Comparison of ENCODE assay signal across 15 cellular contexts in the genomic region with DNA sequence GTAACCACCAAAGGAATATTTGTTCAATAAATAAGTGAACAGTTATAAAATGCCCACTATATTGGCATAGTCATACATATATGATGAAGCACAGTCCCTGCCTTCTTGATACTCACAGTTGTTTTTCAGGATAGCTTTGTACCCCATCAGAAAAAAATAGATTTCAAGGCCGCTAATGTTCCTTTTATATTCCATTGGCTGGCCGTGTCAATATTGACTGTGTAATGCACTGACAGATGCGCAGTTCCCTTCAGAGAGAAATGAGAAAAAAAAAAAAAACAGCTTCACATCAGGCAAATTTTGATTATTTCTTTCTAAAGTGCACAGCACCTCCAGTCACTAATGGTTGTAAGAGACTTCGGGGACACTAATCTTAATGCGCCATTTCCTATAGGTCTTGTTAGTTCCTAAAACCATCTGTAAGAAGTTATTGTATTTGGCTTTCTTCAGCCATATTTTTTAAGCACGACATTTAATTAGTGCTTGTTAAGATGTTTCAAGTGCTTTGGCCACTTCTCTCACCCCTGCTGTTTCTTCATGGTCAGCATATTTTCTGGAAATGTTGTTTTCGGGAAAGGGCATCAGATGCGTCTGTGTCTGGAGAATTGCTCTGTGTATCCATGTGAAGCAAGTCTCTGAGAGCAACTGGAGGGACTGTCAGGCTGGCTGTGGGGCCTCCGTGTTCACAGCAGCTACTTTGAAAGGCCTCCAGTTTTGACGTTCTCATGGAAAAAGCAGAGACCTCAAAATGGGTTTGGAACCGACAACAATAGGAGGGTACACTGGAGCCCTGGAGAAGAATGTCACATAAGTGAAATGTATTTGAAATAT.
DNase-seq lines count a peak whose midpoint lies in the region; ATAC-seq, FAIRE-seq and TF ChIP-seq lines count a peak whose summit lies in the region.
"Had no signal": no experiment of that assay in that cellular context is flagged by ENCODE, and none has a peak within 500 bp of the region (broad histone marks: within the 10 kb centered on the region; RNA-seq: fewer than 3 reads in every experiment).

No MANE protein-coding gene starts in this region.

- H3K4me2 ChIP-seq in HepG2 (ENCODE audit: low read depth, low read length), result no peak overlapping the region

- no peak overlapping the region for H3K4me3 ChIP-seq in HepG2 (replicated peaks in 1 of 3; ENCODE audit: insufficient read depth in 1 of 3, low read depth in 2 of 3, low read length in 3 of 3)
- H3K4me3 ChIP-seq in right lobe of liver, result no peak overlapping the region

- H3K27ac ChIP-seq in HepG2 (ENCODE audit: extremely low read length, insufficient read depth, low read length) (no peak overlapping the region), right lobe of liver (no peak overlapping the region)

- no peak for TF ChIP-seq EP300 in HepG2 (IDR thresholded peaks at IDR 0.05; ENCODE audit: low read depth in 2 of 2, low read length in 2 of 2)
- TF ChIP-seq EP300 in HepG2 (CRISPR knock-in tag; IDR thresholded peaks at IDR 0.05; ENCODE audit: borderline replicate concordance), result no peak

- H3K79me2 ChIP-seq in HepG2 (ENCODE audit: insufficient read depth, low read length), result no peaks in the 10 kb centered on the region

- H3K9me3 ChIP-seq in HepG2 (ENCODE audit: low read length) (no peaks in the 10 kb centered on the region), right lobe of liver (no peaks in the 10 kb centered on the region)

- CTCF ChIA-PET in HepG2 (lab: Yijun Ruan, JAX; ENCODE audit: low intra/inter-chr PET ratio, low total read pairs), result no interaction called here

- WGBS in HepG2 (ENCODE audit: low lambda C conversion rate), result 14% methylated on average over 11 of the region's 11 CpGs
- WGBS in right lobe of liver (ENCODE audit: insufficient coverage, low coverage, low lambda C conversion rate, missing lambda C conversion rate), result 75% methylated on average over 11 of the region's 11 CpGs

- intact Hi-C loops in HepG2 (cut with micrococcal nuclease; ENCODE audit: unreplicated experiment), result no loop called here
- intact Hi-C loops in right lobe of liver (cut with DNase I), result no loop called here

- no peaks in the 10 kb centered on the region for H3K36me3 ChIP-seq in HepG2 (replicated peaks in 1 of 2; ENCODE audit: control insufficient read depth in 1 of 2, insufficient read depth in 2 of 2, low read length in 2 of 2)
- no peaks in the 10 kb centered on the region for H3K36me3 ChIP-seq in right lobe of liver

- H3K4me1 ChIP-seq in HepG2 (ENCODE audit: insufficient read depth, low read length) (no peaks in the 10 kb centered on the region), right lobe of liver (no peaks in the 10 kb centered on the region)

- POLR2A ChIA-PET in HepG2 (lab: Yijun Ruan, JAX), result no interaction called here

- in situ Hi-C loops in HepG2 (cut with HindIII; ENCODE audit: extremely low pct_ligation_motif_present, low pct_unique_long_range_greater_than_20kb), result no loop called here

- no peaks in the 10 kb centered on the region for H4K20me1 ChIP-seq in HepG2 (ENCODE audit: insufficient read depth, low read length)

- no peak for TF ChIP-seq RAD21 in HepG2 (CRISPR knock-in tag; IDR thresholded peaks at IDR 0.05)

- TF ChIP-seq POLR2A in HepG2 (IDR thresholded peaks at IDR 0.05; ENCODE audit: insufficient read depth in 1 of 2, low read depth in 2 of 2, low read length in 2 of 2), result no peak
- TF ChIP-seq POLR2A in right lobe of liver (IDR thresholded peaks at IDR 0.05), result no peak
- no peak for TF ChIP-seq POLR2A in GM12892 (IDR thresholded peaks at IDR 0.05; ENCODE audit: low read depth, low read length)

- BruUV-seq in HepG2 (replicated peaks; lab: Mats Ljungman, UMichigan), result no TSS peak

- ATAC-seq in HepG2 (no peak), right lobe of liver (no peak), HG02759 (IDR thresholded peaks at IDR 0.05; ENCODE audit: unreplicated experiment) (no peak)
- ATAC-seq in activated CD4-positive, CD25-positive, alpha-beta regulatory T cell treated with anti-CD3 and anti-CD28 coated beads, Interleukin-2, amount 50 U/mL, for 24 hours, result no peak
- ATAC-seq: T-helper 17 cell had no signal

- no peak for TF ChIP-seq CTCF in HepG2 (CRISPR knock-in tag; IDR thresholded peaks at IDR 0.05)
- TF ChIP-seq CTCF in right lobe of liver (IDR thresholded peaks at IDR 0.05), result no peak

- H2AFZ ChIP-seq in HepG2 (ENCODE audit: low read length), result no peak overlapping the region

- FAIRE-seq in HepG2 (lab: Jason Lieb, UNC) (no peak), GM12892 (lab: Jason Lieb, UNC) (no peak)
- FAIRE-seq: A204.1, GM19239, H54 had no signal

- H3K9ac ChIP-seq in HepG2 (ENCODE audit: insufficient read depth, low read depth, low read length), result no peak overlapping the region

- peaks cover 0 to 51% of the 10 kb centered on the region in 2 experiments; a peak in 4 of 5 replicates for H3K27me3 ChIP-seq in HepG2 (ENCODE audit: control insufficient read depth in 1 of 2, insufficient read depth in 2 of 2, low read length in 2 of 2)
- H3K27me3 ChIP-seq in right lobe of liver, result peaks cover 0 to 5% of the 10 kb centered on the region in 2 donors

- DNase-seq in HepG2 (ENCODE audit: low spot score) (no peak), right lobe of liver (no peak), NCI-H1930 (lab: John Stamatoyannopoulos, UW) (peak; percentile 18 to 39), SHP77 treated with DMSO at 0.1 percent for 48 hours (lab: John Stamatoyannopoulos, UW) (peak; percentile 44), GM12892 (ENCODE audit: insufficient read length) (no peak)
- DNase-seq: C1 segment of cervical spinal cord, NCI-H1436 treated with DMSO at 0.1 percent for 48 hours, NCI-H2107, SIG-M5, T-helper 17 cell had no signal

TF ChIP-seq in HepG2, 621 proteins besides CTCF, POLR2A, EP300 and RAD21:
- peak; percentile 88 to 93 for TF ChIP-seq MAFK (conservative IDR thresholded peaks at IDR 0.05 in 1 of 2, IDR thresholded peaks at IDR 0.05 in 1 of 2; ENCODE audit: low read length in 2 of 2)
- TF ChIP-seq ZNF335 (CRISPR knock-in tag; IDR thresholded peaks at IDR 0.05), result no peak
- peak; percentile 88 for TF ChIP-seq MAFF (IDR thresholded peaks at IDR 0.05; ENCODE audit: low read depth, low read length)
- TF ChIP-seq ZNF740 (CRISPR knock-in tag; IDR thresholded peaks at IDR 0.05), result no peak

Comparison
In these comparisons a context has a peak if more than half of its experiments do, and no peak if none do; other contexts are left out.
1. DNase-seq: peak in NCI-H1930 (2 of 2) and SHP77 treated with DMSO at 0.1 percent for 48 hours (single experiment); none in HepG2 (single experiment), right lobe of liver (0 of 3) and GM12892 (single experiment).